In the genomic region with DNA sequence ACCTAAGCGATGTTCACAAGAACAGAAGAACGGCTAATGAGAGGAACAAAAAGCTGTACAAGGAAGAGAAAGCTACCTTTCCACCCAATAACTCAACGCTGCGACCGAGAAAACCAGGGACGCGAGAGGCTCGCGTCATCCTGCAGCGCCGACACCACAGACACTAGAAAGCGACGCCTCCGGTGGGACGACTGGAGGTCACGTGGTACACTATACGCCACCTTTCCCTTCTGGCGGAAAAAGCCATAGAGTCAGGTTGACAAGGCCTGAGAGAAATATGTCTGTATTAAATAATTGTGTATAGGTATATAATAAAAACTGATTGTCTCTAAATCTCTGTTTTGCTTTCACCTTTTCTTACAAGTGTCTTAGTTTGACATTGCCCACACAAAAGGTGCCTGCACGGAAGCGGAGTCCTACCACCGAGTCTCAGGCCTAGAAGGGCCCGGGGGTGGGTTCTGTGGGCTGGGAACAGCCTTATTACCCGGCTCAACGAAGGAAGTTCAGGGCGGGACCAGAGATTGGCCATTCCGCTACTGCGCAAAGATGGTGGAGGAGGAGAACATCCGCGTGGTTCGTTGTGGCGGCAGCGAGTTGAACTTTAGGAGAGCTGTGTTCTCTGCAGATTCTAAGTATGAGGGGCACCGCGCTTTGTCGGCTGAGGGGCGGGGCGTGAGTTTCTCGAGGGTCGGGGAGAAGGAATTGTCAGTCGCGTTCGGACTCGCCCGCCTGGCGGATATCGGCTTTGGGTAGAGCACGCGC, we compare ENCODE assay signal across 8 cellular contexts. TPM values are rescaled to one million over a fixed set of nuclear protein-coding genes. Genes with fewer than 3 reads are reported as not detected.
A peak's percentile ranks its signal among the peaks of the same experiment; 100 is the strongest.
DNase-seq lines count a peak whose midpoint lies in the region; ATAC-seq and TF ChIP-seq lines count a peak whose summit lies in the region.

A gene (plus strand): TSS at position 528 of the 762 bp plus-strand sequence. CDS start 19 bp downstream, at position 547.

- peaks cover 19 to 63% (median 43%) of the 10 kb centered on the region in 6 donors for H3K4me1 ChIP-seq in spleen

- peak within 1 kb of the TSS; percentile 90 to 96 (median 93) for H3K27ac ChIP-seq in spleen

- no peaks in the 10 kb centered on the region for H3K27me3 Mint-ChIP-seq in central memory CD8-positive, alpha-beta T cell

- 0% methylated on average over 48 of the region's 48 CpGs for WGBS in spleen, 5 donors

- H3K36me3 Mint-ChIP-seq in central memory CD8-positive, alpha-beta T cell (ENCODE audit: insufficient read depth), result peaks cover 6% of the 10 kb centered on the region

- H3K4me3 ChIP-seq in spleen, result peak within 1 kb of the TSS; percentile 62 to 91 (median 84)

- no peak within 1 kb of the TSS for H3K4me3 Mint-ChIP-seq in central memory CD8-positive, alpha-beta T cell

- H3K27me3 ChIP-seq in spleen (replicated peaks in 1 of 7), result no peaks in the 10 kb centered on the region

- H3K9me3 Mint-ChIP-seq in central memory CD8-positive, alpha-beta T cell, result no peaks in the 10 kb centered on the region

- no peaks in the 10 kb centered on the region for H3K9me3 ChIP-seq in spleen

- peaks cover 0 to 16% (median 0%) of the 10 kb centered on the region in 6 donors for H3K36me3 ChIP-seq in spleen

- H3K4me1 Mint-ChIP-seq in central memory CD8-positive, alpha-beta T cell, result no peaks in the 10 kb centered on the region

- H3K27ac Mint-ChIP-seq in central memory CD8-positive, alpha-beta T cell (ENCODE audit: low read depth), result peak within 1 kb of the TSS; percentile 98

- peak in 4 of 11 experiments; percentile 9 to 41 (median 16) for TF ChIP-seq CTCF in spleen (IDR thresholded peaks at IDR 0.05 in 8 of 11, conservative IDR thresholded peaks at IDR 0.05 in 3 of 11)

- peak; percentile 91 for ATAC-seq in GM19023 (IDR thresholded peaks at IDR 0.05; ENCODE audit: unreplicated experiment)
- ATAC-seq in HG03280 (IDR thresholded peaks at IDR 0.05; ENCODE audit: unreplicated experiment), result peak; percentile 91
- peak; percentile 95 for ATAC-seq in central memory CD8-positive, alpha-beta T cell (replicated peaks; ENCODE audit: extremely low read depth, poor library complexity, severe bottlenecking)

- intact Hi-C loops in spleen (cut with DNase I; ENCODE audit: low total_unique reads), result no loop called here

- peak; percentile 89 for DNase-seq in AG08396 (ENCODE audit: low spot score)
- DNase-seq in NCI-H345 treated with DMSO at 0.1 percent for 48 hours (lab: John Stamatoyannopoulos, UW; ENCODE audit: unreplicated experiment), result peak; percentile 99
- DNase-seq in activated CD4-positive, CD25-positive, alpha-beta regulatory T cell (lab: John Stamatoyannopoulos, UW), result peak; percentile 71 to 89 (median 84)
- peak; percentile 81 to 85 for DNase-seq in central memory CD8-positive, alpha-beta T cell (ENCODE audit: low spot score in 2 of 2)
- peak; percentile 98 for DNase-seq in inferior parietal cortex (ENCODE audit: extremely low spot score)
- peak; percentile 97 for DNase-seq in spleen

- TF ChIP-seq POLR2A in spleen (IDR thresholded peaks at IDR 0.05), result peak; percentile 37 to 53 (median 42)

RNA-seq across cellular contexts. Expression of the gene that starts here (rescaled TPM):
- total RNA-seq in spleen, result 10 to 100 TPM; 30.2 to 66.5 (median 40.9) TPM
- 10 to 100 TPM; 27.1 to 29.1 (median 27.9) TPM for polyA plus RNA-seq in spleen

Comparison
In these comparisons a context has a peak if more than half of its experiments do, and no peak if none do; other contexts are left out.
1. Peak in every context shown above with its lines: DNase-seq, ATAC-seq, H3K4me3 ChIP-seq and H3K27ac ChIP-seq.